ENCODE assay signal across 1 cellular context in genomic region chr1:109640285-109640865, GRCh38.
TF ChIP-seq lines count a peak whose summit lies in the region.

No MANE protein-coding gene starts in this region.

TF ChIP-seq in WTC11, 78 proteins besides CTCF, POLR2A, EP300 and RAD21 (continued from another document):
- TF ChIP-seq, protein P1, sequence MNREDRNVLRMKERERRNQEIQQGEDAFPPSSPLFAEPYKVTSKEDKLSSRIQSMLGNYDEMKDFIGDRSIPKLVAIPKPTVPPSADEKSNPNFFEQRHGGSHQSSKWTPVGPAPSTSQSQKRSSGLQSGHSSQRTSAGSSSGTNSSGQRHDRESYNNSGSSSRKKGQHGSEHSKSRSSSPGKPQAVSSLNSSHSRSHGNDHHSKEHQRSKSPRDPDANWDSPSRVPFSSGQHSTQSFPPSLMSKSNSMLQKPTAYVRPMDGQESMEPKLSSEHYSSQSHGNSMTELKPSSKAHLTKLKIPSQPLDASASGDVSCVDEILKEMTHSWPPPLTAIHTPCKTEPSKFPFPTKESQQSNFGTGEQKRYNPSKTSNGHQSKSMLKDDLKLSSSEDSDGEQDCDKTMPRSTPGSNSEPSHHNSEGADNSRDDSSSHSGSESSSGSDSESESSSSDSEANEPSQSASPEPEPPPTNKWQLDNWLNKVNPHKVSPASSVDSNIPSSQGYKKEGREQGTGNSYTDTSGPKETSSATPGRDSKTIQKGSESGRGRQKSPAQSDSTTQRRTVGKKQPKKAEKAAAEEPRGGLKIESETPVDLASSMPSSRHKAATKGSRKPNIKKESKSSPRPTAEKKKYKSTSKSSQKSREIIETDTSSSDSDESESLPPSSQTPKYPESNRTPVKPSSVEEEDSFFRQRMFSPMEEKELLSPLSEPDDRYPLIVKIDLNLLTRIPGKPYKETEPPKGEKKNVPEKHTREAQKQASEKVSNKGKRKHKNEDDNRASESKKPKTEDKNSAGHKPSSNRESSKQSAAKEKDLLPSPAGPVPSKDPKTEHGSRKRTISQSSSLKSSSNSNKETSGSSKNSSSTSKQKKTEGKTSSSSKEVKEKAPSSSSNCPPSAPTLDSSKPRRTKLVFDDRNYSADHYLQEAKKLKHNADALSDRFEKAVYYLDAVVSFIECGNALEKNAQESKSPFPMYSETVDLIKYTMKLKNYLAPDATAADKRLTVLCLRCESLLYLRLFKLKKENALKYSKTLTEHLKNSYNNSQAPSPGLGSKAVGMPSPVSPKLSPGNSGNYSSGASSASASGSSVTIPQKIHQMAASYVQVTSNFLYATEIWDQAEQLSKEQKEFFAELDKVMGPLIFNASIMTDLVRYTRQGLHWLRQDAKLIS (CRISPR knock-in tag; IDR thresholded peaks at IDR 0.05; ENCODE audit: borderline replicate concordance) = no peak
- TF ChIP-seq, protein P2, sequence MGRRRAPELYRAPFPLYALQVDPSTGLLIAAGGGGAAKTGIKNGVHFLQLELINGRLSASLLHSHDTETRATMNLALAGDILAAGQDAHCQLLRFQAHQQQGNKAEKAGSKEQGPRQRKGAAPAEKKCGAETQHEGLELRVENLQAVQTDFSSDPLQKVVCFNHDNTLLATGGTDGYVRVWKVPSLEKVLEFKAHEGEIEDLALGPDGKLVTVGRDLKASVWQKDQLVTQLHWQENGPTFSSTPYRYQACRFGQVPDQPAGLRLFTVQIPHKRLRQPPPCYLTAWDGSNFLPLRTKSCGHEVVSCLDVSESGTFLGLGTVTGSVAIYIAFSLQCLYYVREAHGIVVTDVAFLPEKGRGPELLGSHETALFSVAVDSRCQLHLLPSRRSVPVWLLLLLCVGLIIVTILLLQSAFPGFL (CRISPR knock-in tag; IDR thresholded peaks at IDR 0.05; ENCODE audit: borderline replicate concordance) = no peak
- TF ChIP-seq NR2C2 (CRISPR knock-in tag; IDR thresholded peaks at IDR 0.05) = no peak
- TF ChIP-seq, protein P3, sequence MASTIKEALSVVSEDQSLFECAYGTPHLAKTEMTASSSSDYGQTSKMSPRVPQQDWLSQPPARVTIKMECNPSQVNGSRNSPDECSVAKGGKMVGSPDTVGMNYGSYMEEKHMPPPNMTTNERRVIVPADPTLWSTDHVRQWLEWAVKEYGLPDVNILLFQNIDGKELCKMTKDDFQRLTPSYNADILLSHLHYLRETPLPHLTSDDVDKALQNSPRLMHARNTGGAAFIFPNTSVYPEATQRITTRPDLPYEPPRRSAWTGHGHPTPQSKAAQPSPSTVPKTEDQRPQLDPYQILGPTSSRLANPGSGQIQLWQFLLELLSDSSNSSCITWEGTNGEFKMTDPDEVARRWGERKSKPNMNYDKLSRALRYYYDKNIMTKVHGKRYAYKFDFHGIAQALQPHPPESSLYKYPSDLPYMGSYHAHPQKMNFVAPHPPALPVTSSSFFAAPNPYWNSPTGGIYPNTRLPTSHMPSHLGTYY (CRISPR knock-in tag; IDR thresholded peaks at IDR 0.05) = no peak
- no peak for TF ChIP-seq GTF2I (CRISPR knock-in tag; conservative IDR thresholded peaks at IDR 0.05)
- no peak for TF ChIP-seq JUN (CRISPR knock-in tag; IDR thresholded peaks at IDR 0.05)
- TF ChIP-seq, protein P4, sequence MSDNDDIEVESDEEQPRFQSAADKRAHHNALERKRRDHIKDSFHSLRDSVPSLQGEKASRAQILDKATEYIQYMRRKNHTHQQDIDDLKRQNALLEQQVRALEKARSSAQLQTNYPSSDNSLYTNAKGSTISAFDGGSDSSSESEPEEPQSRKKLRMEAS (CRISPR knock-in tag; IDR thresholded peaks at IDR 0.05) = no peak
- TF ChIP-seq ETV6 (CRISPR knock-in tag; IDR thresholded peaks at IDR 0.05) = no peak
- TF ChIP-seq KAT7 (CRISPR knock-in tag; IDR thresholded peaks at IDR 0.05; ENCODE audit: borderline replicate concordance) = no peak
- no peak for TF ChIP-seq ZNF219 (CRISPR knock-in tag; IDR thresholded peaks at IDR 0.05; ENCODE audit: borderline replicate concordance)
- TF ChIP-seq NFYB (CRISPR knock-in tag; conservative IDR thresholded peaks at IDR 0.05; ENCODE audit: low read depth) = no peak
- TF ChIP-seq, protein P5, sequence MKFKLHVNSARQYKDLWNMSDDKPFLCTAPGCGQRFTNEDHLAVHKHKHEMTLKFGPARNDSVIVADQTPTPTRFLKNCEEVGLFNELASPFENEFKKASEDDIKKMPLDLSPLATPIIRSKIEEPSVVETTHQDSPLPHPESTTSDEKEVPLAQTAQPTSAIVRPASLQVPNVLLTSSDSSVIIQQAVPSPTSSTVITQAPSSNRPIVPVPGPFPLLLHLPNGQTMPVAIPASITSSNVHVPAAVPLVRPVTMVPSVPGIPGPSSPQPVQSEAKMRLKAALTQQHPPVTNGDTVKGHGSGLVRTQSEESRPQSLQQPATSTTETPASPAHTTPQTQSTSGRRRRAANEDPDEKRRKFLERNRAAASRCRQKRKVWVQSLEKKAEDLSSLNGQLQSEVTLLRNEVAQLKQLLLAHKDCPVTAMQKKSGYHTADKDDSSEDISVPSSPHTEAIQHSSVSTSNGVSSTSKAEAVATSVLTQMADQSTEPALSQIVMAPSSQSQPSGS (CRISPR knock-in tag; IDR thresholded peaks at IDR 0.05; ENCODE audit: borderline replicate concordance, low read depth) = no peak
